ENCODE assay signal across 28 cellular contexts in the genomic region with DNA sequence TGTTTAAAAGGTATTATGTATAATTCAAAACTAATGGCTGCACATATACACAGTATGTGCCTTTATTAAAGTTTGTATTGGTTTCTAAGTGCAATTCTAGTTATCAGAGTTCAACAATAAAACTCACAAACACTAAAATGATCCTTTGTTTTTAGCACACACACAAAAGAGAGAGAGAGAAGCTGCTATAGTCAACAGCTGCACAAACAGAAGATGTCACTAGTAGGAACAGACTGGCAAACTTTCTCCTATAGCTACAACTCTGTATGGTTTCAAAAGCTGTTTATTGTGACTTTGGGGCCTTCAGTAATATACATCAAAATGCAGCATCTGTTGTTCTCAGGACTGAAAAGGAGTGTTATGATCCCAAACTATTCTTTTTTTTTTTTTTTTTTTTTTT. TPM values are rescaled to one million over a fixed set of nuclear protein-coding genes. Genes with fewer than 3 reads are reported as not detected.
DNase-seq lines count a peak whose midpoint lies in the region; TF ChIP-seq lines count a peak whose summit lies in the region.
"Had no signal": no experiment of that assay in that cellular context is flagged by ENCODE, and none has a peak within 500 bp of the region (broad histone marks: within the 10 kb centered on the region; RNA-seq: fewer than 3 reads in every experiment).

No MANE protein-coding gene starts in this region.

- no peak for TF ChIP-seq CTCF in VCaP (conservative IDR thresholded peaks at IDR 0.05)
- TF ChIP-seq CTCF in GM10266 (IDR thresholded peaks at IDR 0.05; ENCODE audit: control insufficient read depth, insufficient read depth, low read depth, missing control alignments): no peak

- no peak overlapping the region for H3K4me3 Mint-ChIP-seq in IgD-negative memory B cell
- H3K4me3 Mint-ChIP-seq: activated CD8-positive, alpha-beta memory T cell treated with anti-CD3 and anti-CD28 coated beads, Interleukin-2, amount 10 ng/mL, durations not matched to agents 7 days and 5 days; activated naive CD8-positive, alpha-beta T cell treated with anti-CD3 and anti-CD28 coated beads, Interleukin-2, amount 50 U/mL, for 24 hours; activated T-cell treated with anti-CD3 and anti-CD28 coated beads, Interleukin-2, amount 50 U/mL, for 72 hours; endodermal cell; stimulated activated naive CD8-positive, alpha-beta T cell treated with anti-CD3 and anti-CD28 coated beads, Interleukin-15, Interleukin-2, amounts not matched to agents 100 ng/mL and 50 ng/mL, for 24 hours had no signal

- H3K27me3 Mint-ChIP-seq in IgD-negative memory B cell: no peaks in the 10 kb centered on the region
- H3K27me3 Mint-ChIP-seq: activated CD8-positive, alpha-beta memory T cell treated with anti-CD3 and anti-CD28 coated beads, Interleukin-2, amount 10 ng/mL, durations not matched to agents 7 days and 5 days; activated naive CD8-positive, alpha-beta T cell treated with anti-CD3 and anti-CD28 coated beads, Interleukin-2, amount 50 U/mL, for 24 hours; naive thymus-derived CD4-positive, alpha-beta T cell; stimulated activated naive CD8-positive, alpha-beta T cell treated with anti-CD3 and anti-CD28 coated beads, Interleukin-15, Interleukin-2, amounts not matched to agents 100 ng/mL and 50 ng/mL, for 24 hours had no signal

- H3K27ac Mint-ChIP-seq in IgD-negative memory B cell: peak overlapping the region in 2 of 3 donors; percentile 19 to 52
- H3K27ac Mint-ChIP-seq: activated CD8-positive, alpha-beta memory T cell treated with anti-CD3 and anti-CD28 coated beads, Interleukin-2, amount 10 ng/mL, durations not matched to agents 7 days and 5 days; activated naive CD8-positive, alpha-beta T cell treated with anti-CD3 and anti-CD28 coated beads, Interleukin-2, amount 50 U/mL, for 24 hours; activated T-cell treated with anti-CD3 and anti-CD28 coated beads, Interleukin-2, amount 50 U/mL, for 72 hours; endodermal cell; stimulated activated naive CD8-positive, alpha-beta T cell treated with anti-CD3 and anti-CD28 coated beads, Interleukin-15, Interleukin-2, amounts not matched to agents 100 ng/mL and 50 ng/mL, for 24 hours had no signal

- H3K9me3 Mint-ChIP-seq in IgD-negative memory B cell: no peaks in the 10 kb centered on the region
- H3K9me3 Mint-ChIP-seq: activated naive CD8-positive, alpha-beta T cell treated with anti-CD3 and anti-CD28 coated beads, Interleukin-2, amount 50 U/mL, for 24 hours; activated T-cell treated with anti-CD3 and anti-CD28 coated beads, Interleukin-2, amount 50 U/mL, for 72 hours; endodermal cell; naive thymus-derived CD4-positive, alpha-beta T cell; stimulated activated naive CD8-positive, alpha-beta T cell treated with anti-CD3 and anti-CD28 coated beads, Interleukin-15, Interleukin-2, amounts not matched to agents 100 ng/mL and 50 ng/mL, for 24 hours had no signal

- H3K36me3 Mint-ChIP-seq in IgD-negative memory B cell: peaks cover 11% of the 10 kb centered on the region

- DNase-seq in midbrain (lab: John Stamatoyannopoulos, UW): peak; percentile 51
- DNase-seq in GM10266 (ENCODE audit: extremely low spot score): no peak
- DNase-seq in mesenteric fat pad (ENCODE audit: low spot score): no peak
- DNase-seq in NCI-H524 treated with DMSO at 0.1 percent for 48 hours (lab: John Stamatoyannopoulos, UW): no peak
- DNase-seq: activated CD4-positive, alpha-beta T cell treated with anti-CD3 and anti-CD28 coated beads, Interleukin-2, amount 50 U/mL, for 4 hours; activated CD4-positive, CD25-positive, alpha-beta regulatory T cell; activated CD8-positive, alpha-beta memory T cell treated with anti-CD3 and anti-CD28 coated beads, Interleukin-2, amount 10 ng/mL, durations not matched to agents 7 days and 5 days; activated naive CD4-positive, alpha-beta T cell; activated naive CD8-positive, alpha-beta T cell treated with anti-CD3 and anti-CD28 coated beads, Interleukin-2, amount 50 U/mL, for 24 hours; activated T-cell treated with anti-CD3 and anti-CD28 coated beads, Interleukin-2, amount 50 U/mL, for 72 hours; Caco-2; cortex of kidney; DMS79; endodermal cell; heart left ventricle; left ventricle myocardium superior; naive thymus-derived CD4-positive, alpha-beta T cell; NCI-H146; NCI-H2107; NCI-H345; nucleus accumbens; stimulated activated CD8-positive, alpha-beta memory T cell treated with anti-CD3 and anti-CD28 coated beads, Interleukin-4, amount 100 ng/mL, for 48 hours; thyroid gland had no signal

- H3K4me1 Mint-ChIP-seq in IgD-negative memory B cell: peaks cover 31 to 39% (median 32%) of the 10 kb centered on the region in 3 donors

- H3K27ac ChIP-seq in VCaP (peak overlapping the region; percentile 93; the same call in 1 of the 2 replicates), temporal lobe (ENCODE audit: low read depth, low read length) (peak overlapping the region; percentile 64)
- H3K27ac ChIP-seq: BLaER1 treated with 17β-estradiol and CSF1 and Interleukin-3, amounts not matched to agents 10 nM and 100 nM; heart left ventricle; thyroid gland had no signal

RNA-seq across cellular contexts. Expression of a gene that starts 6.1 kb away (rescaled TPM):
- polyA plus RNA-seq in IgD-negative memory B cell: 31.5 TPM
- total RNA-seq in temporal lobe (85.6 TPM), mesenteric fat pad (61.0 TPM)
